1 cellular context compared by ENCODE assay signal in genomic region chr1:35557611-35558373, GRCh38.
A peak's percentile ranks its signal among the peaks of the same experiment; 100 is the strongest.
TF ChIP-seq lines count a peak whose summit lies in the region.

TSS of gene NCDN (plus strand) at chr1:35557799. CDS start at chr1:35558191, 392 bp downstream.

TF ChIP-seq in HepG2, 621 proteins besides CTCF, POLR2A, EP300 and RAD21 (continued from another document):
- peak; percentile 47; the same call in 1 of the 2 replicates for TF ChIP-seq ZNF710 (CRISPR knock-in tag; IDR thresholded peaks at IDR 0.05; ENCODE audit: borderline replicate concordance)
- peak; percentile 14 for TF ChIP-seq HNRNPLL (IDR thresholded peaks at IDR 0.05; ENCODE audit: low read depth, low read length, poor library complexity, severe bottlenecking)
- TF ChIP-seq, protein P1, sequence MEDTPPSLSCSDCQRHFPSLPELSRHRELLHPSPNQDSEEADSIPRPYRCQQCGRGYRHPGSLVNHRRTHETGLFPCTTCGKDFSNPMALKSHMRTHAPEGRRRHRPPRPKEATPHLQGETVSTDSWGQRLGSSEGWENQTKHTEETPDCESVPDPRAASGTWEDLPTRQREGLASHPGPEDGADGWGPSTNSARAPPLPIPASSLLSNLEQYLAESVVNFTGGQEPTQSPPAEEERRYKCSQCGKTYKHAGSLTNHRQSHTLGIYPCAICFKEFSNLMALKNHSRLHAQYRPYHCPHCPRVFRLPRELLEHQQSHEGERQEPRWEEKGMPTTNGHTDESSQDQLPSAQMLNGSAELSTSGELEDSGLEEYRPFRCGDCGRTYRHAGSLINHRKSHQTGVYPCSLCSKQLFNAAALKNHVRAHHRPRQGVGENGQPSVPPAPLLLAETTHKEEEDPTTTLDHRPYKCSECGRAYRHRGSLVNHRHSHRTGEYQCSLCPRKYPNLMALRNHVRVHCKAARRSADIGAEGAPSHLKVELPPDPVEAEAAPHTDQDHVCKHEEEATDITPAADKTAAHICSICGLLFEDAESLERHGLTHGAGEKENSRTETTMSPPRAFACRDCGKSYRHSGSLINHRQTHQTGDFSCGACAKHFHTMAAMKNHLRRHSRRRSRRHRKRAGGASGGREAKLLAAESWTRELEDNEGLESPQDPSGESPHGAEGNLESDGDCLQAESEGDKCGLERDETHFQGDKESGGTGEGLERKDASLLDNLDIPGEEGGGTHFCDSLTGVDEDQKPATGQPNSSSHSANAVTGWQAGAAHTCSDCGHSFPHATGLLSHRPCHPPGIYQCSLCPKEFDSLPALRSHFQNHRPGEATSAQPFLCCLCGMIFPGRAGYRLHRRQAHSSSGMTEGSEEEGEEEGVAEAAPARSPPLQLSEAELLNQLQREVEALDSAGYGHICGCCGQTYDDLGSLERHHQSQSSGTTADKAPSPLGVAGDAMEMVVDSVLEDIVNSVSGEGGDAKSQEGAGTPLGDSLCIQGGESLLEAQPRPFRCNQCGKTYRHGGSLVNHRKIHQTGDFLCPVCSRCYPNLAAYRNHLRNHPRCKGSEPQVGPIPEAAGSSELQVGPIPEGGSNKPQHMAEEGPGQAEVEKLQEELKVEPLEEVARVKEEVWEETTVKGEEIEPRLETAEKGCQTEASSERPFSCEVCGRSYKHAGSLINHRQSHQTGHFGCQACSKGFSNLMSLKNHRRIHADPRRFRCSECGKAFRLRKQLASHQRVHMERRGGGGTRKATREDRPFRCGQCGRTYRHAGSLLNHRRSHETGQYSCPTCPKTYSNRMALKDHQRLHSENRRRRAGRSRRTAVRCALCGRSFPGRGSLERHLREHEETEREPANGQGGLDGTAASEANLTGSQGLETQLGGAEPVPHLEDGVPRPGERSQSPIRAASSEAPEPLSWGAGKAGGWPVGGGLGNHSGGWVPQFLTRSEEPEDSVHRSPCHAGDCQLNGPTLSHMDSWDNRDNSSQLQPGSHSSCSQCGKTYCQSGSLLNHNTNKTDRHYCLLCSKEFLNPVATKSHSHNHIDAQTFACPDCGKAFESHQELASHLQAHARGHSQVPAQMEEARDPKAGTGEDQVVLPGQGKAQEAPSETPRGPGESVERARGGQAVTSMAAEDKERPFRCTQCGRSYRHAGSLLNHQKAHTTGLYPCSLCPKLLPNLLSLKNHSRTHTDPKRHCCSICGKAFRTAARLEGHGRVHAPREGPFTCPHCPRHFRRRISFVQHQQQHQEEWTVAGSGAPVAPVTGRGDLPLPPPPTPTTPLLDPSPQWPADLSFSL (CRISPR knock-in tag; IDR thresholded peaks at IDR 0.05), result no peak
- TF ChIP-seq, protein P2, sequence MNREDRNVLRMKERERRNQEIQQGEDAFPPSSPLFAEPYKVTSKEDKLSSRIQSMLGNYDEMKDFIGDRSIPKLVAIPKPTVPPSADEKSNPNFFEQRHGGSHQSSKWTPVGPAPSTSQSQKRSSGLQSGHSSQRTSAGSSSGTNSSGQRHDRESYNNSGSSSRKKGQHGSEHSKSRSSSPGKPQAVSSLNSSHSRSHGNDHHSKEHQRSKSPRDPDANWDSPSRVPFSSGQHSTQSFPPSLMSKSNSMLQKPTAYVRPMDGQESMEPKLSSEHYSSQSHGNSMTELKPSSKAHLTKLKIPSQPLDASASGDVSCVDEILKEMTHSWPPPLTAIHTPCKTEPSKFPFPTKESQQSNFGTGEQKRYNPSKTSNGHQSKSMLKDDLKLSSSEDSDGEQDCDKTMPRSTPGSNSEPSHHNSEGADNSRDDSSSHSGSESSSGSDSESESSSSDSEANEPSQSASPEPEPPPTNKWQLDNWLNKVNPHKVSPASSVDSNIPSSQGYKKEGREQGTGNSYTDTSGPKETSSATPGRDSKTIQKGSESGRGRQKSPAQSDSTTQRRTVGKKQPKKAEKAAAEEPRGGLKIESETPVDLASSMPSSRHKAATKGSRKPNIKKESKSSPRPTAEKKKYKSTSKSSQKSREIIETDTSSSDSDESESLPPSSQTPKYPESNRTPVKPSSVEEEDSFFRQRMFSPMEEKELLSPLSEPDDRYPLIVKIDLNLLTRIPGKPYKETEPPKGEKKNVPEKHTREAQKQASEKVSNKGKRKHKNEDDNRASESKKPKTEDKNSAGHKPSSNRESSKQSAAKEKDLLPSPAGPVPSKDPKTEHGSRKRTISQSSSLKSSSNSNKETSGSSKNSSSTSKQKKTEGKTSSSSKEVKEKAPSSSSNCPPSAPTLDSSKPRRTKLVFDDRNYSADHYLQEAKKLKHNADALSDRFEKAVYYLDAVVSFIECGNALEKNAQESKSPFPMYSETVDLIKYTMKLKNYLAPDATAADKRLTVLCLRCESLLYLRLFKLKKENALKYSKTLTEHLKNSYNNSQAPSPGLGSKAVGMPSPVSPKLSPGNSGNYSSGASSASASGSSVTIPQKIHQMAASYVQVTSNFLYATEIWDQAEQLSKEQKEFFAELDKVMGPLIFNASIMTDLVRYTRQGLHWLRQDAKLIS (CRISPR knock-in tag; IDR thresholded peaks at IDR 0.05), result no peak
- no peak for TF ChIP-seq ZFYVE20 (CRISPR knock-in tag; IDR thresholded peaks at IDR 0.05; ENCODE audit: borderline replicate concordance, low read depth)
- no peak; the same call in 1 of the 2 replicates for TF ChIP-seq ZBTB3 (CRISPR knock-in tag; IDR thresholded peaks at IDR 0.05; ENCODE audit: borderline replicate concordance, low read depth)
- no peak for TF ChIP-seq NR0B2 (CRISPR knock-in tag; IDR thresholded peaks at IDR 0.05)
- no peak for TF ChIP-seq ZNF234 (CRISPR knock-in tag; conservative IDR thresholded peaks at IDR 0.05)
- TF ChIP-seq NCOA1 (CRISPR knock-in tag; IDR thresholded peaks at IDR 0.05), result no peak
- no peak for TF ChIP-seq GTF2F1 (IDR thresholded peaks at IDR 0.05; ENCODE audit: low read length)
- peak; percentile 90 for TF ChIP-seq SP4 (CRISPR knock-in tag; IDR thresholded peaks at IDR 0.05)
- peak; percentile 50; the same call in 1 of the 2 replicates for TF ChIP-seq TP53 (CRISPR knock-in tag; conservative IDR thresholded peaks at IDR 0.05)
- TF ChIP-seq, protein P3, sequence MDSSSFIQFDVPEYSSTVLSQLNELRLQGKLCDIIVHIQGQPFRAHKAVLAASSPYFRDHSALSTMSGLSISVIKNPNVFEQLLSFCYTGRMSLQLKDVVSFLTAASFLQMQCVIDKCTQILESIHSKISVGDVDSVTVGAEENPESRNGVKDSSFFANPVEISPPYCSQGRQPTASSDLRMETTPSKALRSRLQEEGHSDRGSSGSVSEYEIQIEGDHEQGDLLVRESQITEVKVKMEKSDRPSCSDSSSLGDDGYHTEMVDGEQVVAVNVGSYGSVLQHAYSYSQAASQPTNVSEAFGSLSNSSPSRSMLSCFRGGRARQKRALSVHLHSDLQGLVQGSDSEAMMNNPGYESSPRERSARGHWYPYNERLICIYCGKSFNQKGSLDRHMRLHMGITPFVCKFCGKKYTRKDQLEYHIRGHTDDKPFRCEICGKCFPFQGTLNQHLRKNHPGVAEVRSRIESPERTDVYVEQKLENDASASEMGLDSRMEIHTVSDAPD (CRISPR knock-in tag; IDR thresholded peaks at IDR 0.05), result no peak
- TF ChIP-seq ZSCAN31 (CRISPR knock-in tag; IDR thresholded peaks at IDR 0.05; ENCODE audit: low read depth), result 0 out of 2 replicates have a peak, but pooled peaks have one; percentile 31
- TF ChIP-seq PTBP1 (IDR thresholded peaks at IDR 0.05; ENCODE audit: low read depth, low read length, poor library complexity, severe bottlenecking), result no peak
- TF ChIP-seq BORCS8-MEF2B (CRISPR knock-in tag; IDR thresholded peaks at IDR 0.05), result peak; percentile 13; the same call in 1 of the 2 replicates
- no peak for TF ChIP-seq ZNF883 (CRISPR knock-in tag; IDR thresholded peaks at IDR 0.05; ENCODE audit: not compliant biosample characterization)
- no peak for TF ChIP-seq ZNF253 (CRISPR knock-in tag; IDR thresholded peaks at IDR 0.05; ENCODE audit: borderline replicate concordance)
- TF ChIP-seq LBX2 (CRISPR knock-in tag; IDR thresholded peaks at IDR 0.05; ENCODE audit: borderline replicate concordance), result no peak
